Comparison of ENCODE assay signal across 8 cellular contexts in genomic region chr7:129376076-129376777, GRCh38. TPM values are rescaled to one million over a fixed set of nuclear protein-coding genes. Genes with fewer than 3 reads are reported as not detected.
DNase-seq lines count a peak whose midpoint lies in the region; ATAC-seq and TF ChIP-seq lines count a peak whose summit lies in the region.

No MANE protein-coding gene starts in this region.

- H3K9me3 ChIP-seq in OCI-LY7 (ENCODE audit: low read length) (no peaks in the 10 kb centered on the region), iPS-20b (ENCODE audit: insufficient read depth, low read depth, low read length) (no peaks in the 10 kb centered on the region)

- DNase-seq in DMS53 treated with DMSO at 0.1 percent for 48 hours (lab: John Stamatoyannopoulos, UW; ENCODE audit: unreplicated experiment) (peak; percentile 36), OCI-LY7 (ENCODE audit: low spot score) (peak; percentile 68), SKM-1 (lab: John Stamatoyannopoulos, UW; ENCODE audit: unreplicated experiment) (no peak), MV-4-11 (lab: John Stamatoyannopoulos, UW) (no peak)
- peak; percentile 53 for DNase-seq in activated naive CD4-positive, alpha-beta T cell treated with Interleukin-2 at 50 U/mL for 16 hours
- peak; percentile 20 for DNase-seq in stimulated activated CD4-positive, alpha-beta T cell treated with anti-CD3 and anti-CD28 coated beads, Interleukin-2, amount 100 ng/mL, for 4 hours (ENCODE audit: low read depth)

- POLR2A ChIA-PET in OCI-LY7 (lab: Charles Lee), result interaction anchor here (0.6 to 0.8 kb wide), 3 partner anchors 69 to 198 kb away, joined by 3 to 6 read pairs (median 4); no protein-coding TSS in a partner anchor

- H3K27ac ChIP-seq in OCI-LY7 (ENCODE audit: low read depth, low read length, poor library complexity, severe bottlenecking), result no peak overlapping the region
- peak overlapping the region; percentile 10 for H3K27ac ChIP-seq in iPS-20b (ENCODE audit: low read length)

- H3K9me2 ChIP-seq in OCI-LY7 (ENCODE audit: insufficient read depth, low read length), result no peaks in the 10 kb centered on the region

- no TSS peak for BruUV-seq in OCI-LY7 (replicated peaks; lab: Mats Ljungman, UMichigan)

- no peak overlapping the region for H3K4me3 ChIP-seq in OCI-LY7 (ENCODE audit: low read depth, low read length, poor library complexity, severe bottlenecking)
- H3K4me3 ChIP-seq in iPS-20b (ENCODE audit: low read length), result peak overlapping the region; percentile 53

- TF ChIP-seq CTCF in OCI-LY7 (conservative IDR thresholded peaks at IDR 0.05; ENCODE audit: low read length), result peak; percentile 89

- H3K4me1 ChIP-seq in OCI-LY7 (ENCODE audit: insufficient read depth, low read length, poor library complexity, severe bottlenecking) (no peaks in the 10 kb centered on the region), iPS-20b (ENCODE audit: insufficient read depth, low read length) (peaks cover 20% of the 10 kb centered on the region)

- H3K79me2 ChIP-seq in OCI-LY7 (ENCODE audit: insufficient read depth, low read depth, low read length), result no peaks in the 10 kb centered on the region

- H4K20me1 ChIP-seq in OCI-LY7 (ENCODE audit: insufficient read depth, low read length), result no peaks in the 10 kb centered on the region

- no peaks in the 10 kb centered on the region for H3K27me3 ChIP-seq in iPS-20b (ENCODE audit: insufficient read depth, low read length)

- CTCF ChIA-PET in OCI-LY7 (lab: Charles Lee; ENCODE audit: unreplicated experiment), result interaction anchor here (0.7 to 1.0 kb wide), 2 partner anchors 9 to 157 kb away, joined by 3 to 4 read pairs; no protein-coding TSS in a partner anchor

- H2AFZ ChIP-seq in OCI-LY7 (ENCODE audit: low read length), result no peak overlapping the region

- intact Hi-C loops in OCI-LY7 (cut with micrococcal nuclease; ENCODE audit: unreplicated experiment), result no loop called here

- no peak overlapping the region for H3K4me2 ChIP-seq in OCI-LY7 (ENCODE audit: low read length)

- H3K36me3 ChIP-seq in OCI-LY7 (ENCODE audit: insufficient read depth, low read length), result no peaks in the 10 kb centered on the region
- no peaks in the 10 kb centered on the region for H3K36me3 ChIP-seq in iPS-20b (ENCODE audit: insufficient read depth, low read depth, low read length)

- H3K9ac ChIP-seq in iPS-20b (ENCODE audit: low read depth, low read length), result peak overlapping the region; percentile 54; the same call in 1 of the 2 replicates

- ATAC-seq in HG03135 (IDR thresholded peaks at IDR 0.05; ENCODE audit: unreplicated experiment), result peak; percentile 64

RNA-seq across cellular contexts. Expression of gene STRIP2, which starts 58.0 kb away (rescaled TPM):
- total RNA-seq in OCI-LY7 (2014; rRNA removed; shearing (Covaris generic)), result 1.3 and 2.1 TPM in 2 replicates
- total RNA-seq in OCI-LY7 (2022), result 4.2 and 4.3 TPM in 2 replicates

Comparison
In these comparisons a context has a peak if more than half of its experiments do, and no peak if none do; other contexts are left out.
1. DNase-seq: peak in DMS53 treated with DMSO at 0.1 percent for 48 hours (single experiment), OCI-LY7 (single experiment), activated naive CD4-positive, alpha-beta T cell treated with Interleukin-2 at 50 U/mL for 16 hours (single experiment) and stimulated activated CD4-positive, alpha-beta T cell treated with anti-CD3 and anti-CD28 coated beads, Interleukin-2, amount 100 ng/mL, for 4 hours (single experiment); none in SKM-1 (single experiment) and MV-4-11 (single experiment).